In genomic region chr3:188553569-188553968, GRCh38 we compare ENCODE assay signal across 1 cellular context.
TF ChIP-seq lines count a peak whose summit lies in the region.

No MANE protein-coding gene starts in this region.

TF ChIP-seq in HepG2, 621 proteins besides CTCF, POLR2A, EP300 and RAD21 (continued from another document):
- TF ChIP-seq ZNF318 (CRISPR knock-in tag; IDR thresholded peaks at IDR 0.05): no peak
- TF ChIP-seq LBX2 (CRISPR knock-in tag; IDR thresholded peaks at IDR 0.05; ENCODE audit: borderline replicate concordance): no peak
- TF ChIP-seq ZNF30 (CRISPR knock-in tag; IDR thresholded peaks at IDR 0.05): no peak
- no peak for TF ChIP-seq ELK4 (CRISPR knock-in tag; IDR thresholded peaks at IDR 0.05; ENCODE audit: borderline replicate concordance)
- no peak for TF ChIP-seq THAP7 (CRISPR knock-in tag; IDR thresholded peaks at IDR 0.05)
- TF ChIP-seq CENPBD1 (CRISPR knock-in tag; IDR thresholded peaks at IDR 0.05; ENCODE audit: borderline replicate concordance, low read depth): no peak
- no peak for TF ChIP-seq CREBL2 (CRISPR knock-in tag; IDR thresholded peaks at IDR 0.05; ENCODE audit: borderline replicate concordance)
- no peak for TF ChIP-seq RCOR2 (CRISPR knock-in tag; IDR thresholded peaks at IDR 0.05)
- no peak for TF ChIP-seq FOXK2 (IDR thresholded peaks at IDR 0.05)
- no peak for TF ChIP-seq ZBTB4 (CRISPR knock-in tag; IDR thresholded peaks at IDR 0.05; ENCODE audit: borderline replicate concordance)
TF ChIP-seq in HepG2: peak in this region for 0.
